8 cellular contexts compared by ENCODE assay signal in genomic region chr15:38671675-38672141, GRCh38.
DNase-seq lines count a peak whose midpoint lies in the region; ATAC-seq and TF ChIP-seq lines count a peak whose summit lies in the region.

No MANE protein-coding gene starts in this region.

- H3K4me3 ChIP-seq in ovary: no peak overlapping the region

- H3K27me3 ChIP-seq in ovary: no peaks in the 10 kb centered on the region

- H3K27ac ChIP-seq in ovary: no peak overlapping the region

- TF ChIP-seq POLR2A in ovary (IDR thresholded peaks at IDR 0.05): no peak

- DNase-seq in GM10266 (ENCODE audit: extremely low spot score): peak; percentile 31
- DNase-seq in MV-4-11 (lab: John Stamatoyannopoulos, UW): peak; percentile 74
- DNase-seq in NCI-H526 (lab: John Stamatoyannopoulos, UW): no peak
- no peak for DNase-seq in ovary
- no peak for DNase-seq in NCI-H2081 treated with DMSO at 0.1 percent for 48 hours (lab: John Stamatoyannopoulos, UW)
- DNase-seq in NCI-H2227 treated with DMSO at 0.1 percent for 48 hours (lab: John Stamatoyannopoulos, UW): no peak

- H3K36me3 ChIP-seq in ovary: no peaks in the 10 kb centered on the region

- no peaks in the 10 kb centered on the region for H3K4me1 ChIP-seq in ovary (ENCODE audit: insufficient read depth)

- no peak for TF ChIP-seq CTCF in GM10266 (IDR thresholded peaks at IDR 0.05; ENCODE audit: control insufficient read depth, insufficient read depth, low read depth, missing control alignments)
- no peak for TF ChIP-seq CTCF in ovary (IDR thresholded peaks at IDR 0.05)

- intact Hi-C loops in ovary (cut with DNase I): loop anchor here in 1 of 4 donors (10.0 kb wide), 1 partner anchor 237 kb away; no protein-coding TSS in a partner anchor

- 86 to 90% (median 86%) methylated on average over 5 of the region's 5 CpGs for WGBS in ovary, 3 donors

- no peak for TF ChIP-seq EP300 in ovary (IDR thresholded peaks at IDR 0.05)

- no peaks in the 10 kb centered on the region for H3K9me3 ChIP-seq in ovary

- peak; percentile 56 for ATAC-seq in GM21528 (IDR thresholded peaks at IDR 0.05; ENCODE audit: low FRiP score, unreplicated experiment)
- peak; percentile 20 for ATAC-seq in esophagus mucosa

Comparison
In these comparisons a context has a peak if more than half of its experiments do, and no peak if none do; other contexts are left out.
1. DNase-seq: peak in GM10266 (single experiment) and MV-4-11 (single experiment); none in NCI-H526 (0 of 2), ovary (0 of 5), NCI-H2081 treated with DMSO at 0.1 percent for 48 hours (single experiment) and NCI-H2227 treated with DMSO at 0.1 percent for 48 hours (single experiment).